Comparison of ENCODE assay signal across 8 cellular contexts in the genomic region with DNA sequence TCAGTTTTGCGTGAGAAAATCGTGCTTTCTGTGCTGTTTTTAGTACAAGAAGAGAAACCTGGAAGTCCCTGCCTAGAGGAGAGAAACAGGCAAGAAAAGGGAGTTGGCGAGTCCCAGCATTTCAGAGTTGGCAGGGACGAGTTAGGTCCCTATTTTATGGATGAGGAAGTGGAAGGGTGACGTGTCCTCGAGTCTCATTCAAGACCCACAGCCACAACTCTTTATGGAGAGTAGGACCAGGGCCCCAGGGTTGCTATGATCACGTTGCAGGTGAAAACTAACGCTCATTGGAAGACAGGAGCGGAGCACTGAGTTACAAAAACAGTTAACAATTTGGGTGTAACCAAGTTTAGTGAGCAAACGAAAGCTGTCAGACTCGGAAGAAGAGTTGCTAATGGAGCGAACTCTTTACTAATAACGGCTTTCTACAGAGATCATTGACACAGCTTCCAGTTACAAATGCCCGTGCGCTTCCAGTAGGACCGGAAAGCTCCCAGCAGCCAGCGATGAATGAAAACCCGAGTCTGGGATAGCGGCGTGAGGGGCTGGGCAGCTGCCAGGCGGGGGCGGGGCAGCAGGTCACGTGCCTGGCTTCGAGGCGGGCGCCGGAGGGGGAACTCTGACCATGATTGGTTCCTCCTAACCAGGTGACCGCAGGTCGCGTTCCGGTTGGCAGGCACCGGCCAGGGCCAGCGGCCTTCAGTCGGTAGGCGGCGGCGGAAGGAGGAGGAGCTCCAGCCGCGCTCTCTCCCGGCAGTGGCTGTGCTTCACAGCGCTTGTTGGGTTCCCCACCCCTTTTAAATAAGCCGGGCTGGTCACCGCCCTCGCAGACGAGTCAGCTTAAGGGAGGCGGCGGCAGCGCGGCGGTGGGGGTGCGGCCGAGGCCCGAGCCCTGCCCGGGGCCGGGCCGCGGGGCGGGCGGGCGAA. TPM values are rescaled to one million over a fixed set of nuclear protein-coding genes. Genes with fewer than 3 reads are reported as not detected.
A peak's percentile ranks its signal among the peaks of the same experiment; 100 is the strongest.
DNase-seq lines count a peak whose midpoint lies in the region; ATAC-seq and TF ChIP-seq lines count a peak whose summit lies in the region.

CCNYL1 (plus strand) TSS at position 827 of the 927 bp plus-strand sequence. CDS start 257 bp downstream, outside the sequence.

- H3K36me3 ChIP-seq in Panc1 (ENCODE audit: control insufficient read depth, insufficient read depth, low read length) (no peaks in the 10 kb centered on the region; the same call in 1 of the 2 replicates), esophagus squamous epithelium (no peaks in the 10 kb centered on the region)

- CTCF ChIA-PET in Panc1 (lab: Charles Lee) = interaction anchor here (0.6 to 1.0 kb wide), 2 partner anchors 83 to 85 kb away, joined by 3 to 5 read pairs; no protein-coding TSS in a partner anchor

- TF ChIP-seq CTCF in Panc1 (IDR thresholded peaks at IDR 0.05) (no peak), esophagus squamous epithelium (IDR thresholded peaks at IDR 0.05) (peak in 5 of 6 experiments; percentile 13 to 60 (median 56))

- H3K27me3 ChIP-seq in Panc1 (ENCODE audit: control insufficient read depth, insufficient read depth, low read length) = no peaks in the 10 kb centered on the region
- no peaks in the 10 kb centered on the region for H3K27me3 ChIP-seq in esophagus squamous epithelium

- H3K4me1 ChIP-seq in Panc1 (ENCODE audit: control insufficient read depth, insufficient read depth, low read length) = peaks cover 7% of the 10 kb centered on the region
- H3K4me1 ChIP-seq in esophagus squamous epithelium = peaks cover 5 to 34% (median 16%) of the 10 kb centered on the region in 3 donors

- in situ Hi-C loops in Panc1 (cut with HindIII; ENCODE audit: low pct_unique_long_range_greater_than_20kb, low sequenced_read_pairs) = no loop called here

- peak in 3 of 4 donors; percentile 83 to 96 (median 88) for TF ChIP-seq POLR2A in esophagus squamous epithelium (IDR thresholded peaks at IDR 0.05)

- intact Hi-C loops in Panc1 (cut with micrococcal nuclease; ENCODE audit: unreplicated experiment) = loop anchor here (5.0 kb wide), 1 partner anchor 84 kb away; the partner anchor contains the start of gene METTL21A
- intact Hi-C loops in esophagus squamous epithelium (cut with DNase I) = no loop called here

- H3K4me3 ChIP-seq in Panc1 (ENCODE audit: low read depth in 2 of 2, low read length in 2 of 2) = peak within 1 kb of the TSS; percentile 70 to 88
- H3K4me3 ChIP-seq in esophagus squamous epithelium = peak within 1 kb of the TSS; percentile 84 to 97 (median 90)

- POLR2A ChIA-PET in Panc1 (lab: Charles Lee) = interaction anchor here (0.7 to 1.2 kb wide), 3 partner anchors 10 to 181 kb away, joined by 3 to 4 read pairs (median 3); partner anchors contain the start of gene CREB1

- ATAC-seq in GM21723 (IDR thresholded peaks at IDR 0.05; ENCODE audit: unreplicated experiment) (peak; percentile 97), Panc1 (peak; percentile 98)

- H3K27ac ChIP-seq in Panc1 (ENCODE audit: low read length) (peak within 1 kb of the TSS; percentile 91), esophagus squamous epithelium (peak within 1 kb of the TSS; percentile 93 to 97 (median 96))

- WGBS in esophagus squamous epithelium, 2 donors = 0% methylated on average over 22 to 23 of the region's 60 CpGs

- H3K9me3 ChIP-seq in Panc1 (ENCODE audit: control insufficient read depth, insufficient read depth, low read depth, low read length) (no peaks in the 10 kb centered on the region), esophagus squamous epithelium (no peaks in the 10 kb centered on the region)

- DNase-seq in DMS53 (lab: John Stamatoyannopoulos, UW) = peak; percentile 100
- peak; percentile 94 for DNase-seq in KG1 (lab: John Stamatoyannopoulos, UW)
- DNase-seq in Panc1 (ENCODE audit: low read depth, low spot score) = peak; percentile 88
- peak; percentile 97 for DNase-seq in activated T-helper 1 cell treated with Interleukin-2 at 50 U/mL for 16 hours (ENCODE audit: low read depth)
- DNase-seq in esophagus squamous epithelium (lab: John Stamatoyannopoulos, UW) = peak; percentile 92
- DNase-seq in myocyte (ENCODE audit: low read depth) = peak; percentile 99
- DNase-seq in stimulated activated CD8-positive, alpha-beta memory T cell treated with anti-CD3 and anti-CD28 coated beads, Interleukin-7, amount 100 ng/mL, for 48 hours (ENCODE audit: extremely low read depth in 1 of 2, low read depth in 1 of 2) = peak; percentile 97 to 98

- TSS peak; percentile 93 for BruUV-seq in Panc1 (replicated peaks; lab: Mats Ljungman, UMichigan)

RNA-seq across cellular contexts. Expression of gene CCNYL1, which starts in this region (rescaled TPM):
- total RNA-seq in Panc1 (2021; ENCODE audit: unreplicated experiment) (31.4 TPM), esophagus squamous epithelium (10 to 100 TPM; 12.6 to 24.8 (median 15.4) TPM), myocyte (6.6 and 7.0 TPM in 2 replicates)
- polyA plus RNA-seq in Panc1 (2012; ENCODE audit: insufficient read length) = 18.4 TPM
- 9.7 TPM for polyA plus RNA-seq in myocyte (2012)

Comparison
In these comparisons a context has a peak if more than half of its experiments do, and no peak if none do; other contexts are left out.
1. Peak in every context shown above with its lines: DNase-seq, ATAC-seq, H3K4me3 ChIP-seq and H3K27ac ChIP-seq.